ENCODE assay signal across 13 cellular contexts in genomic region chr3:124409650-124410275, GRCh38.
DNase-seq lines count a peak whose midpoint lies in the region; ATAC-seq, FAIRE-seq and TF ChIP-seq lines count a peak whose summit lies in the region.
"Had no signal": no experiment of that assay in that cellular context is flagged by ENCODE, and none has a peak within 500 bp of the region (broad histone marks: within the 10 kb centered on the region; RNA-seq: fewer than 3 reads in every experiment).

No MANE protein-coding gene starts in this region.

- no peaks in the 10 kb centered on the region for H3K9me3 Mint-ChIP-seq in progenitor cell of endocrine pancreas (ENCODE audit: low read depth)
- no peaks in the 10 kb centered on the region for H3K9me3 Mint-ChIP-seq in activated T-helper 17 cell treated with anti-CD3 and anti-CD28 coated beads, Interleukin-2, amount 50 U/mL, for 72 hours
- no peaks in the 10 kb centered on the region for H3K9me3 Mint-ChIP-seq in T-cell
- H3K9me3 Mint-ChIP-seq: activated naive CD8-positive, alpha-beta T cell treated with anti-CD3 and anti-CD28 coated beads, Interleukin-2, amount 10 ng/mL, durations not matched to agents 7 days and 5 days; naive thymus-derived CD4-positive, alpha-beta T cell had no signal

- in situ Hi-C loops in GM23248 (cut with MboI) = no loop called here

- no peaks in the 10 kb centered on the region for H3K79me2 ChIP-seq in GM23248 (ENCODE audit: insufficient read depth)
- no peaks in the 10 kb centered on the region for H3K79me2 ChIP-seq in endothelial cell of umbilical vein (ENCODE audit: control insufficient read depth, insufficient read depth, low read length)

- H3F3A ChIP-seq in GM23248 (ENCODE audit: insufficient read depth) = no peaks in the 10 kb centered on the region

- POLR2A ChIA-PET in endothelial cell of umbilical vein (lab: Charles Lee) = no interaction called here
- POLR2A ChIA-PET in T-cell (lab: Charles Lee) = no interaction called here
- POLR2A ChIA-PET in HEK293T (lab: Yijun Ruan, JAX) = no interaction called here

- intact Hi-C loops in endothelial cell of umbilical vein (cut with micrococcal nuclease) = loop anchor here (5.0 kb wide), 2 partner anchors 58 to 377 kb away; partner anchors contain the start of gene KALRN

- peaks cover 5% of the 10 kb centered on the region; the same call in 1 of the 2 replicates for H3K4me1 ChIP-seq in GM23248 (ENCODE audit: insufficient read depth)
- peaks cover 15% of the 10 kb centered on the region for H3K4me1 ChIP-seq in SJCRH30
- peaks cover 32% of the 10 kb centered on the region for H3K4me1 ChIP-seq in endothelial cell of umbilical vein (ENCODE audit: control insufficient read depth, extremely low read depth, insufficient read depth, low read length)

- no peak overlapping the region for H2AFZ ChIP-seq in GM23248
- peak overlapping the region; percentile 20 for H2AFZ ChIP-seq in endothelial cell of umbilical vein (ENCODE audit: low read depth, low read length)
- H2AFZ ChIP-seq: PC-9 had no signal

- H3K27ac ChIP-seq in GM23248 = no peak overlapping the region
- peak overlapping the region; percentile 42; the same call in 1 of the 2 replicates for H3K27ac ChIP-seq in SJCRH30
- peak overlapping the region; percentile 55 for H3K27ac ChIP-seq in endothelial cell of umbilical vein (ENCODE audit: insufficient read depth, low read depth, low read length)
- H3K27ac ChIP-seq: KMS-11, PC-9 had no signal

- 66 to 70% methylated on average over 4 of the region's 4 CpGs for WGBS in GM23248 (ENCODE audit: low coverage in 1 of 2, low lambda C conversion rate in 2 of 2, missing lambda C conversion rate in 2 of 2), 2 experiments

- H3K36me3 ChIP-seq in GM23248 (ENCODE audit: low read depth) (no peaks in the 10 kb centered on the region), SJCRH30 (no peaks in the 10 kb centered on the region), endothelial cell of umbilical vein (ENCODE audit: control insufficient read depth in 2 of 2, extremely low read depth in 1 of 2, insufficient read depth in 2 of 2, low read length in 2 of 2) (no peaks in the 10 kb centered on the region)

- H3K36me3 Mint-ChIP-seq in progenitor cell of endocrine pancreas (ENCODE audit: insufficient read depth) (peaks cover 28% of the 10 kb centered on the region), T-cell (no peaks in the 10 kb centered on the region)
- no peaks in the 10 kb centered on the region for H3K36me3 Mint-ChIP-seq in activated T-helper 17 cell treated with anti-CD3 and anti-CD28 coated beads, Interleukin-2, amount 50 U/mL, for 72 hours (ENCODE audit: low read depth)
- H3K36me3 Mint-ChIP-seq: activated naive CD8-positive, alpha-beta T cell treated with anti-CD3 and anti-CD28 coated beads, Interleukin-2, amount 10 ng/mL, durations not matched to agents 7 days and 5 days; CD4-positive, CD25-positive, alpha-beta regulatory T cell; naive thymus-derived CD4-positive, alpha-beta T cell had no signal

- no TSS peak for BruUV-seq in endothelial cell of umbilical vein (replicated peaks; lab: Mats Ljungman, UMichigan)

- H3K9me3 ChIP-seq in GM23248 (ENCODE audit: low read depth) = no peaks in the 10 kb centered on the region
- H3K9me3 ChIP-seq in SJCRH30 (replicated peaks) = no peaks in the 10 kb centered on the region
- H3K9me3 ChIP-seq in endothelial cell of umbilical vein (replicated peaks; ENCODE audit: control insufficient read depth, insufficient read depth, low read length) = no peaks in the 10 kb centered on the region

- TF ChIP-seq POLR2A in endothelial cell of umbilical vein (IDR thresholded peaks at IDR 0.05; ENCODE audit: low read depth, low read length) = no peak

- H3K4me1 Mint-ChIP-seq in progenitor cell of endocrine pancreas (ENCODE audit: low read depth) (peaks cover 9% of the 10 kb centered on the region), T-cell (no peaks in the 10 kb centered on the region)
- no peaks in the 10 kb centered on the region for H3K4me1 Mint-ChIP-seq in activated T-helper 17 cell treated with anti-CD3 and anti-CD28 coated beads, Interleukin-2, amount 50 U/mL, for 72 hours
- H3K4me1 Mint-ChIP-seq: activated naive CD8-positive, alpha-beta T cell treated with anti-CD3 and anti-CD28 coated beads, Interleukin-2, amount 10 ng/mL, durations not matched to agents 7 days and 5 days; CD4-positive, CD25-positive, alpha-beta regulatory T cell; naive thymus-derived CD4-positive, alpha-beta T cell had no signal

- H3K27ac Mint-ChIP-seq in progenitor cell of endocrine pancreas = peak overlapping the region; percentile 88
- no peak overlapping the region for H3K27ac Mint-ChIP-seq in activated T-helper 17 cell treated with anti-CD3 and anti-CD28 coated beads, Interleukin-2, amount 50 U/mL, for 72 hours
- no peak overlapping the region for H3K27ac Mint-ChIP-seq in T-cell
- H3K27ac Mint-ChIP-seq: activated naive CD8-positive, alpha-beta T cell treated with anti-CD3 and anti-CD28 coated beads, Interleukin-2, amount 10 ng/mL, durations not matched to agents 7 days and 5 days; CD4-positive, CD25-positive, alpha-beta regulatory T cell; naive thymus-derived CD4-positive, alpha-beta T cell had no signal

- H3K9ac ChIP-seq in GM23248 = no peak overlapping the region
- no peak overlapping the region for H3K9ac ChIP-seq in endothelial cell of umbilical vein (replicated peaks; ENCODE audit: extremely low read depth, insufficient read depth, low read length)
- H3K9ac ChIP-seq: KMS-11 had no signal

- CTCF ChIA-PET in endothelial cell of umbilical vein (lab: Charles Lee) = interaction anchor here (0.8 kb wide), 1 partner anchor 149 kb away, joined by 3 read pairs; no protein-coding TSS in a partner anchor
- CTCF ChIA-PET in T-cell (lab: Charles Lee) = no interaction called here
- CTCF ChIA-PET in HEK293T (lab: Yijun Ruan, JAX) = no interaction called here

- no peak for TF ChIP-seq CTCF in endothelial cell of umbilical vein (IDR thresholded peaks at IDR 0.05; ENCODE audit: extremely low read depth in 1 of 2, insufficient read depth in 1 of 2, low read depth in 1 of 2, low read length in 2 of 2)
- no peak for TF ChIP-seq CTCF in progenitor cell of endocrine pancreas (IDR thresholded peaks at IDR 0.05; ENCODE audit: unreplicated experiment)

- H3K27me3 Mint-ChIP-seq in progenitor cell of endocrine pancreas = no peaks in the 10 kb centered on the region
- peaks cover 10% of the 10 kb centered on the region for H3K27me3 Mint-ChIP-seq in activated T-helper 17 cell treated with anti-CD3 and anti-CD28 coated beads, Interleukin-2, amount 50 U/mL, for 72 hours
- peaks cover 6 to 10% of the 10 kb centered on the region in 2 donors for H3K27me3 Mint-ChIP-seq in T-cell
- H3K27me3 Mint-ChIP-seq: CD4-positive, CD25-positive, alpha-beta regulatory T cell had no signal

- FAIRE-seq in endothelial cell of umbilical vein (lab: Jason Lieb, UNC) = peak; percentile 31

- H3K27me3 ChIP-seq in GM23248 (replicated peaks; ENCODE audit: insufficient read depth) (peaks cover 5% of the 10 kb centered on the region; the same call in 1 of the 2 replicates), SJCRH30 (no peaks in the 10 kb centered on the region), endothelial cell of umbilical vein (ENCODE audit: control insufficient read depth in 2 of 2, insufficient read depth in 2 of 2, low read length in 2 of 2) (no peaks in the 10 kb centered on the region)

- no peaks in the 10 kb centered on the region for H3K9me2 ChIP-seq in GM23248 (ENCODE audit: insufficient read depth)

- DNase-seq in GM23248 = peak; percentile 19
- peak; percentile 21 to 28 for DNase-seq in SJCRH30
- DNase-seq in endothelial cell of umbilical vein (ENCODE audit: low read depth, low spot score) = peak; percentile 33
- DNase-seq in progenitor cell of endocrine pancreas (ENCODE audit: low spot score, unreplicated experiment) = no peak
- DNase-seq in germinal center (ENCODE audit: low spot score) = no peak
- no peak for DNase-seq in T-cell
- DNase-seq in HEK293T (ENCODE audit: extremely low spot score) = no peak
- DNase-seq: activated naive CD8-positive, alpha-beta T cell treated with anti-CD3 and anti-CD28 coated beads, Interleukin-2, amount 10 ng/mL, durations not matched to agents 7 days and 5 days; CD4-positive, CD25-positive, alpha-beta regulatory T cell; naive thymus-derived CD4-positive, alpha-beta T cell; PC-9 had no signal

- dilution Hi-C loops in endothelial cell of umbilical vein (cut with MboI; ENCODE audit: extremely low pct_ligation_motif_present, low sequenced_read_pairs) = no loop called here

- H3K4me3 Mint-ChIP-seq in progenitor cell of endocrine pancreas (ENCODE audit: low read depth) (no peak overlapping the region), T-cell (no peak overlapping the region)
- H3K4me3 Mint-ChIP-seq in activated T-helper 17 cell treated with anti-CD3 and anti-CD28 coated beads, Interleukin-2, amount 50 U/mL, for 72 hours = no peak overlapping the region
- H3K4me3 Mint-ChIP-seq: activated naive CD8-positive, alpha-beta T cell treated with anti-CD3 and anti-CD28 coated beads, Interleukin-2, amount 10 ng/mL, durations not matched to agents 7 days and 5 days; CD4-positive, CD25-positive, alpha-beta regulatory T cell; naive thymus-derived CD4-positive, alpha-beta T cell had no signal

- no peaks in the 10 kb centered on the region for H3K9me1 ChIP-seq in endothelial cell of umbilical vein (replicated peaks; ENCODE audit: control insufficient read depth, extremely low read depth, insufficient read depth, low read length)

- ATAC-seq in activated T-helper 17 cell treated with anti-CD3 and anti-CD28 coated beads, Interleukin-2, amount 50 U/mL, for 72 hours (replicated peaks) = no peak
- ATAC-seq in T-cell (replicated peaks in 1 of 4) = no peak
- ATAC-seq: naive thymus-derived CD4-positive, alpha-beta T cell had no signal

- H3K4me2 ChIP-seq in GM23248 (ENCODE audit: unreplicated experiment) (no peak overlapping the region), endothelial cell of umbilical vein (ENCODE audit: insufficient read depth, low read length) (no peak overlapping the region)
- H3K4me2 ChIP-seq: KMS-11, PC-9 had no signal

- H3K4me3 ChIP-seq in GM23248 (no peak overlapping the region), SJCRH30 (no peak overlapping the region), endothelial cell of umbilical vein (replicated peaks in 1 of 3; ENCODE audit: insufficient read depth in 1 of 3, low read depth in 1 of 3, low read length in 3 of 3) (no peak overlapping the region)
- H3K4me3 ChIP-seq: PC-9 had no signal

- no peaks in the 10 kb centered on the region for H4K20me1 ChIP-seq in GM23248 (ENCODE audit: insufficient read depth)
- H4K20me1 ChIP-seq in endothelial cell of umbilical vein (replicated peaks; ENCODE audit: control insufficient read depth, extremely low read depth, insufficient read depth, low read length) = no peaks in the 10 kb centered on the region

TF ChIP-seq in endothelial cell of umbilical vein, 7 proteins besides CTCF, POLR2A, EP300 and RAD21 (continues in another document):
- no peak for TF ChIP-seq GATA2 (IDR thresholded peaks at IDR 0.05; ENCODE audit: insufficient read depth, insufficient read length, low read depth, low read length)
- no peak for TF ChIP-seq JUN (IDR thresholded peaks at IDR 0.05; ENCODE audit: borderline replicate concordance, insufficient read depth, insufficient read length, low read depth)

TF ChIP-seq in HEK293T, 16 proteins besides CTCF, POLR2A, EP300 and RAD21 (continues in another document):
- TF ChIP-seq FOXM1 (IDR thresholded peaks at IDR 0.05; ENCODE audit: borderline replicate concordance) = no peak
- no peak for TF ChIP-seq LEF1 (IDR thresholded peaks at IDR 0.05; ENCODE audit: borderline replicate concordance)
- no peak for TF ChIP-seq SUZ12 (IDR thresholded peaks at IDR 0.05)
- TF ChIP-seq L3MBTL2 (conservative IDR thresholded peaks at IDR 0.05) = no peak

Comparison
In these comparisons a context has a peak if more than half of its experiments do, and no peak if none do; other contexts are left out.
1. DNase-seq: peak in GM23248 (single experiment), SJCRH30 (2 of 2) and endothelial cell of umbilical vein (single experiment); none in progenitor cell of endocrine pancreas (single experiment), germinal center (single experiment), T-cell (0 of 34) and HEK293T (single experiment).